9 cellular contexts compared by ENCODE assay signal in genomic region chr9:19922476-19923118, GRCh38.
A peak's percentile ranks its signal among the peaks of the same experiment; 100 is the strongest.
DNase-seq lines count a peak whose midpoint lies in the region; ATAC-seq and TF ChIP-seq lines count a peak whose summit lies in the region.
"Had no signal": no experiment of that assay in that cellular context is flagged by ENCODE, and none has a peak within 500 bp of the region (broad histone marks: within the 10 kb centered on the region; RNA-seq: fewer than 3 reads in every experiment).

No MANE protein-coding gene starts in this region.

- TF ChIP-seq CTCF in DND-41 (IDR thresholded peaks at IDR 0.05; ENCODE audit: borderline replicate concordance, extremely low read depth, low read length, poor library complexity, severe bottlenecking): peak; percentile 48

- H3K79me2 ChIP-seq in DND-41 (ENCODE audit: insufficient read depth, low read length): no peaks in the 10 kb centered on the region

- H3K36me3 Mint-ChIP-seq in naive thymus-derived CD4-positive, alpha-beta T cell: no peaks in the 10 kb centered on the region

- POLR2A ChIA-PET in naive thymus-derived CD4-positive, alpha-beta T cell (lab: Charles Lee): interaction anchor here (1.0 kb wide), 1 partner anchor 8 kb away, joined by 3 read pairs; no protein-coding TSS in a partner anchor

- intact Hi-C loops in naive thymus-derived CD4-positive, alpha-beta T cell (cut with micrococcal nuclease): loop anchor here in 1 of 2 donors (10.0 kb wide), 1 partner anchor 428 kb away; no protein-coding TSS in a partner anchor

- H3K4me2 ChIP-seq in DND-41 (ENCODE audit: insufficient read depth, low read length): no peak overlapping the region
- H3K4me2 ChIP-seq: KMS-11 had no signal

- H3K36me3 ChIP-seq in DND-41 (ENCODE audit: insufficient read depth, low read length): no peaks in the 10 kb centered on the region
- no peaks in the 10 kb centered on the region for H3K36me3 ChIP-seq in naive thymus-derived CD4-positive, alpha-beta T cell (ENCODE audit: control insufficient read depth in 2 of 3, insufficient read depth in 3 of 3, low read length in 3 of 3)

- no peaks in the 10 kb centered on the region for H4K20me1 ChIP-seq in DND-41 (ENCODE audit: insufficient read depth, low read length)

- no peak overlapping the region for H3K9ac ChIP-seq in DND-41 (ENCODE audit: low read depth, low read length)
- H3K9ac ChIP-seq: KMS-11 had no signal

- peaks cover 32% of the 10 kb centered on the region for H3K4me1 ChIP-seq in DND-41 (ENCODE audit: insufficient read depth, low read length)
- peaks cover 0 to 7% of the 10 kb centered on the region in 2 donors for H3K4me1 ChIP-seq in naive thymus-derived CD4-positive, alpha-beta T cell (ENCODE audit: control insufficient read depth in 2 of 2, insufficient read depth in 2 of 2, low read length in 2 of 2)

- CTCF ChIA-PET in naive thymus-derived CD4-positive, alpha-beta T cell (lab: Charles Lee): interaction anchor here (0.5 to 1.1 kb wide), 3 partner anchors 369 to 1195 kb away, joined by 3 to 4 read pairs (median 4); no protein-coding TSS in a partner anchor

- H3K4me1 Mint-ChIP-seq in naive thymus-derived CD4-positive, alpha-beta T cell: peaks cover 0 to 32% (median 7%) of the 10 kb centered on the region in 7 donors

- no peak overlapping the region for H3K27ac Mint-ChIP-seq in naive thymus-derived CD4-positive, alpha-beta T cell

- ATAC-seq in DND-41 (ENCODE audit: insufficient read depth, low read depth): no peak
- no peak for ATAC-seq in naive thymus-derived CD4-positive, alpha-beta T cell
- no peak for ATAC-seq in HG02981 (IDR thresholded peaks at IDR 0.05; ENCODE audit: unreplicated experiment)

- H3K4me3 ChIP-seq in DND-41 (ENCODE audit: low read depth in 1 of 2, low read length in 2 of 2): no peak overlapping the region
- H3K4me3 ChIP-seq in naive thymus-derived CD4-positive, alpha-beta T cell (ENCODE audit: low read length): no peak overlapping the region

- H3K9me3 ChIP-seq in DND-41 (ENCODE audit: insufficient read depth, low read length, severe bottlenecking): no peaks in the 10 kb centered on the region
- H3K9me3 ChIP-seq in naive thymus-derived CD4-positive, alpha-beta T cell (ENCODE audit: control insufficient read depth in 2 of 3, low read length in 3 of 3): no peaks in the 10 kb centered on the region

- H2AFZ ChIP-seq in DND-41 (ENCODE audit: low read depth, low read length): no peak overlapping the region; the same call in 1 of the 2 replicates

- no peaks in the 10 kb centered on the region for H3K27me3 ChIP-seq in DND-41 (ENCODE audit: insufficient read depth, low read length, poor library complexity)
- no peaks in the 10 kb centered on the region for H3K27me3 ChIP-seq in layer of hippocampus (ENCODE audit: control insufficient read depth, insufficient read depth, low read length)
- H3K27me3 ChIP-seq in naive thymus-derived CD4-positive, alpha-beta T cell (ENCODE audit: control insufficient read depth in 2 of 2, insufficient read depth in 2 of 2, low read length in 2 of 2): no peaks in the 10 kb centered on the region

- no peaks in the 10 kb centered on the region for H3K9me3 Mint-ChIP-seq in naive thymus-derived CD4-positive, alpha-beta T cell

- peaks cover 19 to 28% (median 22%) of the 10 kb centered on the region in 5 donors for H3K27me3 Mint-ChIP-seq in naive thymus-derived CD4-positive, alpha-beta T cell

- no peak overlapping the region for H3K4me3 Mint-ChIP-seq in naive thymus-derived CD4-positive, alpha-beta T cell

- H3K27ac ChIP-seq in DND-41 (ENCODE audit: low read length) (no peak overlapping the region), layer of hippocampus (ENCODE audit: low read depth, low read length) (peak overlapping the region; percentile 22)
- H3K27ac ChIP-seq in naive thymus-derived CD4-positive, alpha-beta T cell (ENCODE audit: low read depth, low read length): no peak overlapping the region
- H3K27ac ChIP-seq: KMS-11 had no signal

- DNase-seq in DND-41: peak; percentile 13
- peak; percentile 60 for DNase-seq in NCI-H1105 treated with DMSO at 0.1 percent for 48 hours (lab: John Stamatoyannopoulos, UW)
- peak; percentile 28 for DNase-seq in amniotic stem cell (lab: John Stamatoyannopoulos, UW)
- DNase-seq in mucosa of gallbladder (ENCODE audit: low spot score): no peak
- no peak for DNase-seq in naive thymus-derived CD4-positive, alpha-beta T cell
- DNase-seq in activated CD8-positive, alpha-beta memory T cell treated with anti-CD3 and anti-CD28 coated beads, Interleukin-2, amount 50 U/mL, for 48 hours: no peak

Comparison
In these comparisons a context has a peak if more than half of its experiments do, and no peak if none do; other contexts are left out.
1. DNase-seq: peak in DND-41 (single experiment), NCI-H1105 treated with DMSO at 0.1 percent for 48 hours (single experiment) and amniotic stem cell (single experiment); none in mucosa of gallbladder (single experiment), naive thymus-derived CD4-positive, alpha-beta T cell (0 of 9) and activated CD8-positive, alpha-beta memory T cell treated with anti-CD3 and anti-CD28 coated beads, Interleukin-2, amount 50 U/mL, for 48 hours (single experiment).